1 cellular context compared by ENCODE assay signal in the genomic region with DNA sequence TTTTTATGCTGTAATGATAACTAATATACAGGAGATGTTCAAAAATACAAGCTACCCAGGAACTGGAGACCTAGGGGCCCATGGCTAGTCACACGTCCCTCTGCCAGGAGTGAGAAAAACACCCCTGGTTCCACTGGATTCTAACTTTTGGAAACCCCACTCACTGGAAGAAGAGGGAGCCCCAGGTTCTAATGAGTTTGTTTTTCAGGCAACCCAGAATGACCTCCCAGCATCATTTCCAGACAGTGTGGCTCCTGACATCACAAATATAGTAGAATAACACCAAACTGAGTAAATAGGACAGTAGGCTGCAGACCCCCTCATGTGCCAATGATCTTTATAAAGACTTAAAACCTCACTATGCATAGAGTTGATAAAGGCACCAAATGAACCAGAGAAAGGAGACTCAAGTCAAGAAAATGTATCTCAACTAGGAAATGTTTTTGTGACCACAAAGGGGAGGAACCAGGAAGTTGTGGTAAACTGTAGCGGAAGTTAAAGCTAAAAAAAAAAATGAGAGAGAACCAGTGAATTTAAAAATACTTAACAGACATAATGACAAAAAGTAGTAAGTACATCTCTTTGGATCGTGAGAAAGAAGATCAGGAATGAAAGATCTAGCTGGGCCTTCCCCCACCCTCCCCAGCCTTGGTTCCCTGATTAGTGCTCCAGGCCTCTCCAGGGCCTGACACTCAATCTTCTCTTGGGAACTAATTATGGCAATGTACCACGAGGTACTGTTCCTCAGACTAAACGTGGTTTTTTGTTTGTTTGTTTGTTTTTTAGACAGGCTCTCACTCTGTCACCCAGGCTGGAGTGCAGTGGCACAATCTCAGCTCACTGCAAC.
A peak's percentile ranks its signal among the peaks of the same experiment; 100 is the strongest.
TF ChIP-seq lines count a peak whose summit lies in the region.

No MANE protein-coding gene starts in this region.

TF ChIP-seq in SK-N-SH, 30 proteins besides CTCF, POLR2A, EP300 and RAD21 (continued from another document):
- no peak for TF ChIP-seq REST (IDR thresholded peaks at IDR 0.05; ENCODE audit: low read depth, low read length)
- TF ChIP-seq FOSL2 (IDR thresholded peaks at IDR 0.05; ENCODE audit: borderline replicate concordance, low read depth): no peak
- peak; percentile 33; the same call in 1 of the 2 replicates for TF ChIP-seq ELF1 (IDR thresholded peaks at IDR 0.05)
- no peak for TF ChIP-seq MXI1 (IDR thresholded peaks at IDR 0.05; ENCODE audit: low read depth, low read length)
- TF ChIP-seq MEF2A (IDR thresholded peaks at IDR 0.05; ENCODE audit: borderline replicate concordance, low read depth): no peak
- no peak for TF ChIP-seq JUND (IDR thresholded peaks at IDR 0.05)
- TF ChIP-seq GABPA (IDR thresholded peaks at IDR 0.05; ENCODE audit: low read depth): peak; percentile 39; the same call in 1 of the 2 replicates
